In the genomic region with DNA sequence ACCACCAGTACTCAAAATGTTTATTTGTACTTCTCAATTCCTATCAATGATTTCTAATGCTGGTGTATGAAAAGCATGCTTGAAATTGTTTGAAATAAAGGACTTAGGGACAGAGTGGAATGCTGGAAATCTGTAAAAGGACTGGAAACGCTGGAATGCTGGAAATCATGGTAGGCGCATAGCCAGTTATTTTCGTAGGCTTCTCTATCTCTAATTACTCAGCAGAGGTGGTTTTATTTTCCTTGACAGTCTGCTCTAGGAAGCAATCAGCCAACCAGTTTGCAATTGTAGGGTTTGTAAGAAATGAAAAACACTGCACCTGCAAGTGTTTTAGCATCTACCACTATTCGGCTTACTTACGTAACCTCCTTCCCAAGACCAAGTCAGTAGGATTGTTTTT, we compare ENCODE assay signal across 8 cellular contexts. TPM values are rescaled to one million over a fixed set of nuclear protein-coding genes. Genes with fewer than 3 reads are reported as not detected.
A peak's percentile ranks its signal among the peaks of the same experiment; 100 is the strongest.
DNase-seq lines count a peak whose midpoint lies in the region; ATAC-seq and TF ChIP-seq lines count a peak whose summit lies in the region.

No MANE protein-coding gene starts in this region.

- ATAC-seq in HG03575 (IDR thresholded peaks at IDR 0.05; ENCODE audit: extremely low read depth, insufficient number of reproducible peaks, low FRiP score, unreplicated experiment) (peak; percentile 4), mucosa of descending colon (peak; percentile 3)

- peak overlapping the region; percentile 97 for H3K4me3 Mint-ChIP-seq in activated CD4-positive, alpha-beta T cell treated with anti-CD3 and anti-CD28 coated beads, Interleukin-2, amount 10 ng/mL, durations not matched to agents 24 days and 14 days
- H3K4me3 Mint-ChIP-seq in MCF 10A (ENCODE audit: unreplicated experiment), result peak overlapping the region; percentile 100

- no peak for TF ChIP-seq CTCF in MCF 10A (IDR thresholded peaks at IDR 0.05; ENCODE audit: unreplicated experiment)
- no peak for TF ChIP-seq CTCF in mucosa of descending colon (IDR thresholded peaks at IDR 0.05)

- H3K27me3 Mint-ChIP-seq in activated CD4-positive, alpha-beta T cell treated with anti-CD3 and anti-CD28 coated beads, Interleukin-2, amount 10 ng/mL, durations not matched to agents 24 days and 14 days, result no peaks in the 10 kb centered on the region
- no peaks in the 10 kb centered on the region for H3K27me3 Mint-ChIP-seq in MCF 10A (ENCODE audit: insufficient read depth, unreplicated experiment)

- intact Hi-C loops in activated CD4-positive, alpha-beta T cell treated with anti-CD3 and anti-CD28 coated beads, Interleukin-2, amount 10 ng/mL, durations not matched to agents 24 days and 14 days (cut with micrococcal nuclease), result loop anchor here (1.0 to 2.0 kb wide), 6 partner anchors 8 to 603 kb away; a partner anchor contains a TSS
- intact Hi-C loops in MCF 10A (cut with micrococcal nuclease) (loop anchor here (10.0 kb wide), 1 partner anchor 169 kb away; no protein-coding TSS in a partner anchor), mucosa of descending colon (cut with DNase I, micrococcal nuclease) (loop anchor here in 1 of 2 donors (10.0 kb wide), 1 partner anchor 751 kb away; no protein-coding TSS in a partner anchor)

- peaks cover 29% of the 10 kb centered on the region for H3K4me1 Mint-ChIP-seq in activated CD4-positive, alpha-beta T cell treated with anti-CD3 and anti-CD28 coated beads, Interleukin-2, amount 10 ng/mL, durations not matched to agents 24 days and 14 days
- peaks cover 44% of the 10 kb centered on the region for H3K4me1 Mint-ChIP-seq in MCF 10A (ENCODE audit: insufficient read depth, unreplicated experiment)

- no peaks in the 10 kb centered on the region for H3K9me3 ChIP-seq in mucosa of descending colon

- H3K36me3 Mint-ChIP-seq in activated CD4-positive, alpha-beta T cell treated with anti-CD3 and anti-CD28 coated beads, Interleukin-2, amount 10 ng/mL, durations not matched to agents 24 days and 14 days (ENCODE audit: low read depth), result peaks cover 14% of the 10 kb centered on the region
- H3K36me3 Mint-ChIP-seq in MCF 10A (ENCODE audit: insufficient read depth, unreplicated experiment), result peaks cover 17% of the 10 kb centered on the region

- no peak for DNase-seq in activated CD4-positive, alpha-beta T cell treated with anti-CD3 and anti-CD28 coated beads, Interleukin-2, amount 10 ng/mL, durations not matched to agents 24 days and 14 days
- DNase-seq in activated CD4-positive, alpha-beta T cell treated with anti-CD3 and anti-CD28 coated beads for 4 hours, result no peak
- DNase-seq in MCF 10A (ENCODE audit: unreplicated experiment), result no peak
- DNase-seq in mucosa of descending colon, result no peak
- DNase-seq in NCI-H1930 (lab: John Stamatoyannopoulos, UW), result no peak
- no peak for DNase-seq in stimulated activated CD4-positive, alpha-beta T cell treated with anti-CD3 and anti-CD28 coated beads, Interleukin-12 subunit alpha, Interleukin-12 subunit beta, amount 100 ng/mL, for 4 hours
- no peak for DNase-seq in SHP77 treated with DMSO at 0.1 percent for 48 hours (lab: John Stamatoyannopoulos, UW)

- CTCF ChIA-PET in MCF 10A (lab: Yijun Ruan, JAX), result interaction anchor here (0.6 to 1.9 kb wide), 2 partner anchors 9 to 320 kb away, joined by 4 to 13 read pairs; no protein-coding TSS in a partner anchor

- H3K9me3 Mint-ChIP-seq in activated CD4-positive, alpha-beta T cell treated with anti-CD3 and anti-CD28 coated beads, Interleukin-2, amount 10 ng/mL, durations not matched to agents 24 days and 14 days, result peaks cover 4% of the 10 kb centered on the region
- no peaks in the 10 kb centered on the region for H3K9me3 Mint-ChIP-seq in MCF 10A (ENCODE audit: unreplicated experiment)

- peak overlapping the region; percentile 99 for H3K27ac Mint-ChIP-seq in activated CD4-positive, alpha-beta T cell treated with anti-CD3 and anti-CD28 coated beads, Interleukin-2, amount 10 ng/mL, durations not matched to agents 24 days and 14 days
- peak overlapping the region; percentile 99 for H3K27ac Mint-ChIP-seq in MCF 10A (ENCODE audit: low read depth, unreplicated experiment)

- H3K4me3 ChIP-seq in mucosa of descending colon, result peak overlapping the region; percentile 86

- no peaks in the 10 kb centered on the region for H3K36me3 ChIP-seq in mucosa of descending colon (ENCODE audit: low read depth)

- no TSS peak for BruUV-seq in MCF 10A (replicated peaks; lab: Mats Ljungman, UMichigan)

- POLR2A ChIA-PET in MCF 10A (lab: Yijun Ruan, JAX), result interaction anchor here (0.6 to 3.4 kb wide), 7 partner anchors 10 to 1830 kb away, joined by 3 to 19 read pairs (median 3); a partner anchor contains a TSS

- peaks cover 11% of the 10 kb centered on the region for H3K4me1 ChIP-seq in mucosa of descending colon (ENCODE audit: low read depth)

RNA-seq across cellular contexts. Expression of a gene that starts 0.8 kb away (rescaled TPM):
- total RNA-seq in activated CD4-positive, alpha-beta T cell treated with anti-CD3 and anti-CD28 coated beads, Interleukin-2, amount 10 ng/mL, durations not matched to agents 24 days and 14 days, result 35.9 and 36.4 TPM in 2 replicates
- 47.7 and 50.3 TPM in 2 replicates for total RNA-seq in MCF 10A (2022)
- 10 to 100 TPM; 37.8 to 41.2 (median 40.5) TPM for total RNA-seq in mucosa of descending colon

RNA-seq across cellular contexts. Expression of a gene that starts 33.2 kb away (rescaled TPM):
- not detected in 2 replicates for total RNA-seq in activated CD4-positive, alpha-beta T cell treated with anti-CD3 and anti-CD28 coated beads, Interleukin-2, amount 10 ng/mL, durations not matched to agents 24 days and 14 days
- total RNA-seq in MCF 10A (2022) (14.2 and 14.8 TPM in 2 replicates), mucosa of descending colon (100 to 1,000 TPM in 2 of 3 donors, 10 to 100 TPM in 1; 81.9 to 185 (median 104) TPM)

Comparison
In these comparisons a context has a peak if more than half of its experiments do, and no peak if none do; other contexts are left out.
1. RNA of a gene that starts 33.2 kb away (total RNA-seq): 81.9 to 185 TPM in mucosa of descending colon and 14.2 to 14.8 TPM in MCF 10A; not detected in activated CD4-positive, alpha-beta T cell treated with anti-CD3 and anti-CD28 coated beads, Interleukin-2, amount 10 ng/mL, durations not matched to agents 24 days and 14 days; every median in the first group is over 10 times any median in the second.